Comparison of ENCODE assay signal across 15 cellular contexts in the genomic region with DNA sequence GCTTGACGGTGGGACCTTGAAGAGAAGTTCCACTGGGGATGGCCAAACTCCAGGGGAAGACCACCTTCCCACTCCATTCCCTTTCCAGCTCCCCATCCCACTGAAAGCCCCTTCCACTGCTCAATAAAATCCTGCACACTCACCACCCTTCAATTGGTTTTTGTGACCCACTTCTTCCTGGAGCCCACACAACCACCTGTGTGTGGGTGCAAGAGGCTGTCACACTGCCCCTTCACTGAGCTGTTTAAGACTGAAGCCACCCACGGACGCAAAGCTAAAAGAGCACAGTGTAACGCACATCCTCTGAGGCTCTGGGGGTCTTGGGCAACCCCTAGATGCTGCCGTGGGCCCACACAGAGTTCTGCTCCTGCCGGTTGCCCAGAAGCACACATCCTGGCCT. TPM values are rescaled to one million over a fixed set of nuclear protein-coding genes. Genes with fewer than 3 reads are reported as not detected.
DNase-seq lines count a peak whose midpoint lies in the region; ATAC-seq and TF ChIP-seq lines count a peak whose summit lies in the region.
"Had no signal": no experiment of that assay in that cellular context is flagged by ENCODE, and none has a peak within 500 bp of the region (broad histone marks: within the 10 kb centered on the region; RNA-seq: fewer than 3 reads in every experiment).

No MANE protein-coding gene starts in this region.

- H3K4me3 Mint-ChIP-seq in activated T-cell treated with anti-CD3 and anti-CD28 coated beads, Interleukin-2, amount 50 U/mL, for 72 hours = no peak overlapping the region
- H3K4me3 Mint-ChIP-seq in T-helper 17 cell = no peak overlapping the region
- H3K4me3 Mint-ChIP-seq in stimulated activated effector memory CD8-positive, alpha-beta T cell treated with anti-CD3 and anti-CD28 coated beads, Interleukin-12 subunit alpha, Interleukin-12 subunit beta, amount 100 ng/mL, for 72 hours = no peak overlapping the region
- H3K4me3 Mint-ChIP-seq: B cell had no signal

- H3K9me3 Mint-ChIP-seq in activated T-cell treated with anti-CD3 and anti-CD28 coated beads, Interleukin-2, amount 50 U/mL, for 72 hours = no peaks in the 10 kb centered on the region
- H3K9me3 Mint-ChIP-seq in stimulated activated effector memory CD8-positive, alpha-beta T cell treated with anti-CD3 and anti-CD28 coated beads, Interleukin-12 subunit alpha, Interleukin-12 subunit beta, amount 100 ng/mL, for 72 hours = no peaks in the 10 kb centered on the region
- H3K9me3 Mint-ChIP-seq: CD8-positive, alpha-beta T cell had no signal

- no peaks in the 10 kb centered on the region for H3K4me1 ChIP-seq in HEK293 (ENCODE audit: control insufficient read depth, insufficient read depth, low read length)

- H3K27ac ChIP-seq in HEK293 (ENCODE audit: extremely low read depth, low read depth, low read length) = no peak overlapping the region
- H3K27ac ChIP-seq: BLaER1 treated with 17β-estradiol and CSF1 and Interleukin-3, amounts not matched to agents 10 nM and 100 nM; HL-60 had no signal

- no peak for TF ChIP-seq CTCF in HEK293 (tag by site-specific recombination; IDR thresholded peaks at IDR 0.05)

- POLR2A ChIA-PET in HEK293 (lab: Yijun Ruan, JAX) = interaction anchor here (1.7 kb wide), 1 partner anchor 13 kb away, joined by 5 read pairs; the partner anchor contains the start of gene PITRM1

- no peaks in the 10 kb centered on the region for H3K36me3 ChIP-seq in HEK293 (ENCODE audit: control insufficient read depth in 2 of 2, insufficient read depth in 1 of 2, low read length in 2 of 2)
- H3K36me3 ChIP-seq: BLaER1 treated with 17β-estradiol and CSF1 and Interleukin-3, amounts not matched to agents 10 nM and 100 nM; HAP-1 had no signal

- CTCF ChIA-PET in HEK293 (lab: Yijun Ruan, JAX) = interaction anchor here (0.7 to 1.1 kb wide), 3 partner anchors 8 to 746 kb away, joined by 3 read pairs; no protein-coding TSS in a partner anchor

- peak; percentile 10 to 38 for ATAC-seq in activated T-cell treated with anti-CD3 and anti-CD28 coated beads, Interleukin-2, amount 50 U/mL, for 72 hours (replicated peaks in 1 of 2)
- ATAC-seq in T-helper 17 cell = no peak
- peak; percentile 60 for ATAC-seq in stimulated activated effector memory CD8-positive, alpha-beta T cell treated with anti-CD3 and anti-CD28 coated beads, Interleukin-12 subunit alpha, Interleukin-12 subunit beta, amount 100 ng/mL, for 72 hours
- ATAC-seq: CD8-positive, alpha-beta T cell had no signal

- H3K27me3 Mint-ChIP-seq in activated T-cell treated with anti-CD3 and anti-CD28 coated beads, Interleukin-2, amount 50 U/mL, for 72 hours (ENCODE audit: low read depth) = peaks cover 48% of the 10 kb centered on the region
- H3K27me3 Mint-ChIP-seq in T-helper 17 cell = peaks cover 8% of the 10 kb centered on the region

- no peak for DNase-seq in activated T-cell treated with anti-CD3 and anti-CD28 coated beads, Interleukin-2, amount 50 U/mL, for 72 hours
- no peak for DNase-seq in activated T-cell treated with anti-CD3 and anti-CD28 coated beads, Interleukin-2, amount 50 U/mL, for 1 hour
- no peak for DNase-seq in T-helper 17 cell
- DNase-seq in stimulated activated effector memory CD8-positive, alpha-beta T cell treated with anti-CD3 and anti-CD28 coated beads, Interleukin-12 subunit alpha, Interleukin-12 subunit beta, amount 100 ng/mL, for 72 hours (ENCODE audit: low spot score in 2 of 2) = no peak
- DNase-seq in T1000 (lab: John Stamatoyannopoulos, UW) = no peak
- no peak for DNase-seq in NCI-H128 (lab: John Stamatoyannopoulos, UW; ENCODE audit: unreplicated experiment)
- DNase-seq: Calu3; CD8-positive, alpha-beta T cell; DMS79 treated with DMSO at 0.1 percent for 48 hours; GF-D8 had no signal

- no peaks in the 10 kb centered on the region for H3K9me3 ChIP-seq in HEK293 (ENCODE audit: control insufficient read depth, insufficient read depth, low read depth, low read length)
- no peaks in the 10 kb centered on the region for H3K9me3 ChIP-seq in T-helper 17 cell (ENCODE audit: control insufficient read depth, low read length, poor library complexity, severe bottlenecking)
- H3K9me3 ChIP-seq: HAP-1 had no signal

- peaks cover 25% of the 10 kb centered on the region for H3K4me1 Mint-ChIP-seq in activated T-cell treated with anti-CD3 and anti-CD28 coated beads, Interleukin-2, amount 50 U/mL, for 72 hours (ENCODE audit: low read depth)
- peaks cover 5% of the 10 kb centered on the region for H3K4me1 Mint-ChIP-seq in T-helper 17 cell
- H3K4me1 Mint-ChIP-seq in stimulated activated effector memory CD8-positive, alpha-beta T cell treated with anti-CD3 and anti-CD28 coated beads, Interleukin-12 subunit alpha, Interleukin-12 subunit beta, amount 100 ng/mL, for 72 hours = no peaks in the 10 kb centered on the region
- H3K4me1 Mint-ChIP-seq: B cell had no signal

- H3K36me3 Mint-ChIP-seq in activated T-cell treated with anti-CD3 and anti-CD28 coated beads, Interleukin-2, amount 50 U/mL, for 72 hours (ENCODE audit: insufficient read depth in 2 of 2) = no peaks in the 10 kb centered on the region
- H3K36me3 Mint-ChIP-seq in T-helper 17 cell (ENCODE audit: low read depth) = peaks cover 2% of the 10 kb centered on the region
- H3K36me3 Mint-ChIP-seq in stimulated activated effector memory CD8-positive, alpha-beta T cell treated with anti-CD3 and anti-CD28 coated beads, Interleukin-12 subunit alpha, Interleukin-12 subunit beta, amount 100 ng/mL, for 72 hours = no peaks in the 10 kb centered on the region
- H3K36me3 Mint-ChIP-seq: CD8-positive, alpha-beta T cell had no signal

- no peak overlapping the region for H3K4me3 ChIP-seq in HEK293 (ENCODE audit: low read depth, low read length)
- H3K4me3 ChIP-seq: BLaER1 treated with 17β-estradiol and CSF1 and Interleukin-3, amounts not matched to agents 10 nM and 100 nM; HAP-1 had no signal

- H3K27ac Mint-ChIP-seq in activated T-cell treated with anti-CD3 and anti-CD28 coated beads, Interleukin-2, amount 50 U/mL, for 72 hours = no peak overlapping the region
- H3K27ac Mint-ChIP-seq in T-helper 17 cell = peak overlapping the region; percentile 62
- no peak overlapping the region for H3K27ac Mint-ChIP-seq in stimulated activated effector memory CD8-positive, alpha-beta T cell treated with anti-CD3 and anti-CD28 coated beads, Interleukin-12 subunit alpha, Interleukin-12 subunit beta, amount 100 ng/mL, for 72 hours
- H3K27ac Mint-ChIP-seq: B cell had no signal

TF ChIP-seq in HEK293, 187 proteins besides CTCF, POLR2A, EP300 and RAD21:
- TF ChIP-seq, protein P1, sequence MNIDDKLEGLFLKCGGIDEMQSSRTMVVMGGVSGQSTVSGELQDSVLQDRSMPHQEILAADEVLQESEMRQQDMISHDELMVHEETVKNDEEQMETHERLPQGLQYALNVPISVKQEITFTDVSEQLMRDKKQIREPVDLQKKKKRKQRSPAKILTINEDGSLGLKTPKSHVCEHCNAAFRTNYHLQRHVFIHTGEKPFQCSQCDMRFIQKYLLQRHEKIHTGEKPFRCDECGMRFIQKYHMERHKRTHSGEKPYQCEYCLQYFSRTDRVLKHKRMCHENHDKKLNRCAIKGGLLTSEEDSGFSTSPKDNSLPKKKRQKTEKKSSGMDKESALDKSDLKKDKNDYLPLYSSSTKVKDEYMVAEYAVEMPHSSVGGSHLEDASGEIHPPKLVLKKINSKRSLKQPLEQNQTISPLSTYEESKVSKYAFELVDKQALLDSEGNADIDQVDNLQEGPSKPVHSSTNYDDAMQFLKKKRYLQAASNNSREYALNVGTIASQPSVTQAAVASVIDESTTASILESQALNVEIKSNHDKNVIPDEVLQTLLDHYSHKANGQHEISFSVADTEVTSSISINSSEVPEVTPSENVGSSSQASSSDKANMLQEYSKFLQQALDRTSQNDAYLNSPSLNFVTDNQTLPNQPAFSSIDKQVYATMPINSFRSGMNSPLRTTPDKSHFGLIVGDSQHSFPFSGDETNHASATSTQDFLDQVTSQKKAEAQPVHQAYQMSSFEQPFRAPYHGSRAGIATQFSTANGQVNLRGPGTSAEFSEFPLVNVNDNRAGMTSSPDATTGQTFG (tag by site-specific recombination; IDR thresholded peaks at IDR 0.05; ENCODE audit: borderline replicate concordance) = no peak
- no peak for TF ChIP-seq ZNF792 (tag by site-specific recombination; IDR thresholded peaks at IDR 0.05)
- no peak for TF ChIP-seq ZNF660 (tag by site-specific recombination; IDR thresholded peaks at IDR 0.05)
- TF ChIP-seq ZNF701 (tag by site-specific recombination; IDR thresholded peaks at IDR 0.05) = no peak
- TF ChIP-seq ZNF350 (tag by site-specific recombination; IDR thresholded peaks at IDR 0.05) = no peak
- TF ChIP-seq ZFHX2 (tag by site-specific recombination; conservative IDR thresholded peaks at IDR 0.05) = peak; percentile 94
- peak; percentile 97 for TF ChIP-seq EGR2 (tag by site-specific recombination; IDR thresholded peaks at IDR 0.05; ENCODE audit: low read depth)

RNA-seq across cellular contexts. Expression of gene PITRM1, which starts 12.8 kb away (rescaled TPM):
- total RNA-seq in activated T-cell treated with anti-CD3 and anti-CD28 coated beads, Interleukin-2, amount 50 U/mL, for 72 hours = 10 to 100 TPM; 76.7 to 79.9 TPM
- total RNA-seq in T-helper 17 cell = 10 to 100 TPM; 61.3 to 79.1 TPM
